ENCODE assay signal across 1 cellular context in the genomic region with DNA sequence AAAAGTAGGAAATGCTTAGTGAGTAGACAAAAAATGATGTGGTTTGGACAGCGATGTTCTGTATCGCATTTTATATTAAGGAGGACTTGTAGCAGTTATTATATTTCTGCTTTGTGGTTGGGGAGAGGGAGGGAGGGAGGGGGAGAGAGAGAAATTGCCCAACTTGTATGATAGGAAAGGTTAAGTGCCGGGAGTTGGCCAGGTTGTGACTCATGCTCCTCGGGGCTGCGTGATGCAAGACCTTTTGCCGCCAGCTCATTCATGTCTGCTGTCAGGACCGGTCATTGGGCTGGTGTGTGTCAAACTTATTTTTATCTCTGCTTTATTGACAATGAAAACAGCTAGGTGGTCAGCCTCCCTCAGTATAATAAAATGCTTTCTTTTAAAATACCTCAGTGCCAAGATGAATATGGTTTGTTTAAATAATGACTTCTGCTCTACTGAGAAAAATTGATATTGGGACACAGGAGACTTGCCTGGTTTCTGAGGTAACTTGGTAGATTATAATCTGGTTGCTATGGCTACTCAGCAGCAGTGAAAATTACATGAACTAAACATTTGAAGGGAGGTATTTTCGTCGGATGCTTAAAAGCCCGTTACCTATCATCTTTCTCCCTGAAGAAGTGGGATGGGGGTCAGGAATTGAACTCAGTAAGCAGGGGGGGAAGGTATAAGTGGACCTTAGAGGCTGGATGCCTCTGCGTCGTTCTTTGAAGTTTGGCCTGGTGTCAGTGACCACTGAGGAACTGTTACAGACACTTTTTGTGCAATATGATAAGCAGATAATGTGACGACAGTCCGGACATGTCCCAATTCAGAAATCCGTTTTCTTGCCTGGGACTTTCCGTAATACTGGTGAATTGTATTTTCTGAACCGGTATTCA.
TF ChIP-seq lines count a peak whose summit lies in the region.

No MANE protein-coding gene starts in this region.

TF ChIP-seq in HCT116, 20 proteins besides CTCF, POLR2A, EP300 and RAD21 (continued from another document):
- TF ChIP-seq, protein P1, sequence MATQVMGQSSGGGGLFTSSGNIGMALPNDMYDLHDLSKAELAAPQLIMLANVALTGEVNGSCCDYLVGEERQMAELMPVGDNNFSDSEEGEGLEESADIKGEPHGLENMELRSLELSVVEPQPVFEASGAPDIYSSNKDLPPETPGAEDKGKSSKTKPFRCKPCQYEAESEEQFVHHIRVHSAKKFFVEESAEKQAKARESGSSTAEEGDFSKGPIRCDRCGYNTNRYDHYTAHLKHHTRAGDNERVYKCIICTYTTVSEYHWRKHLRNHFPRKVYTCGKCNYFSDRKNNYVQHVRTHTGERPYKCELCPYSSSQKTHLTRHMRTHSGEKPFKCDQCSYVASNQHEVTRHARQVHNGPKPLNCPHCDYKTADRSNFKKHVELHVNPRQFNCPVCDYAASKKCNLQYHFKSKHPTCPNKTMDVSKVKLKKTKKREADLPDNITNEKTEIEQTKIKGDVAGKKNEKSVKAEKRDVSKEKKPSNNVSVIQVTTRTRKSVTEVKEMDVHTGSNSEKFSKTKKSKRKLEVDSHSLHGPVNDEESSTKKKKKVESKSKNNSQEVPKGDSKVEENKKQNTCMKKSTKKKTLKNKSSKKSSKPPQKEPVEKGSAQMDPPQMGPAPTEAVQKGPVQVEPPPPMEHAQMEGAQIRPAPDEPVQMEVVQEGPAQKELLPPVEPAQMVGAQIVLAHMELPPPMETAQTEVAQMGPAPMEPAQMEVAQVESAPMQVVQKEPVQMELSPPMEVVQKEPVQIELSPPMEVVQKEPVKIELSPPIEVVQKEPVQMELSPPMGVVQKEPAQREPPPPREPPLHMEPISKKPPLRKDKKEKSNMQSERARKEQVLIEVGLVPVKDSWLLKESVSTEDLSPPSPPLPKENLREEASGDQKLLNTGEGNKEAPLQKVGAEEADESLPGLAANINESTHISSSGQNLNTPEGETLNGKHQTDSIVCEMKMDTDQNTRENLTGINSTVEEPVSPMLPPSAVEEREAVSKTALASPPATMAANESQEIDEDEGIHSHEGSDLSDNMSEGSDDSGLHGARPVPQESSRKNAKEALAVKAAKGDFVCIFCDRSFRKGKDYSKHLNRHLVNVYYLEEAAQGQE (IDR thresholded peaks at IDR 0.05; ENCODE audit: low read depth) = no peak
- TF ChIP-seq EZH2phosphoT487 (IDR thresholded peaks at IDR 0.05; ENCODE audit: borderline replicate concordance) = no peak
